In the genomic region with DNA sequence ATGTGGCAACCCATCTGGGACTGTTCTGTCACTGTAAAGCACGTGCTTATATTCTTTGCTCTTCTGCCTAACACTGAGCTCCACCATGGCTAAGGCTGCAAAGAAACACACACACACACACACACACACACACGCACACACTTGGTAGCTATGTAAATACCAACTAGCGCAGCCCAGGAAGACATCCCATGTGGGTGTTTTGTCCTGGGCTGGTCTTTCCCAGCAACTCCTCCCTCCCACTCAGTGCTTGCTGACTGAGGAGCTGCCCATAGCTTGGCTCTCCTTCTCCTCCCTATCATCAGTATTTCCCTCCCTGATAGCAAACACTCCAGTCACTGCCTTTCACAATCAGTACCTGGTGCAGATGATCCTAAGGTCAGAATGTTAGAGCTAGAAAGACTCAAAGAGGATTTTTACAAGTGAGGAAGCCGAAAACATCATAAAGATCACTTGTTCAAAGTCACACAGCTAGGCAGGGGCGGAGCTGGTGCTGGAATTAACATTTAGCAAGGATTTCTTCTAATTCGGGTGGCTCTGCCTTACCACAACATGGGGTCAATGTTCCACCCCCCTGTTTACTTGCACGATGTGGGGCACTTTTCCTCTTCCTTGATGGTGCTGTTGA, we compare ENCODE assay signal across 1 cellular context.
A peak's percentile ranks its signal among the peaks of the same experiment; 100 is the strongest.
TF ChIP-seq lines count a peak whose summit lies in the region.

No MANE protein-coding gene starts in this region.

TF ChIP-seq in HepG2, 621 proteins besides CTCF, POLR2A, EP300 and RAD21 (continued from another document):
- TF ChIP-seq, protein P1, sequence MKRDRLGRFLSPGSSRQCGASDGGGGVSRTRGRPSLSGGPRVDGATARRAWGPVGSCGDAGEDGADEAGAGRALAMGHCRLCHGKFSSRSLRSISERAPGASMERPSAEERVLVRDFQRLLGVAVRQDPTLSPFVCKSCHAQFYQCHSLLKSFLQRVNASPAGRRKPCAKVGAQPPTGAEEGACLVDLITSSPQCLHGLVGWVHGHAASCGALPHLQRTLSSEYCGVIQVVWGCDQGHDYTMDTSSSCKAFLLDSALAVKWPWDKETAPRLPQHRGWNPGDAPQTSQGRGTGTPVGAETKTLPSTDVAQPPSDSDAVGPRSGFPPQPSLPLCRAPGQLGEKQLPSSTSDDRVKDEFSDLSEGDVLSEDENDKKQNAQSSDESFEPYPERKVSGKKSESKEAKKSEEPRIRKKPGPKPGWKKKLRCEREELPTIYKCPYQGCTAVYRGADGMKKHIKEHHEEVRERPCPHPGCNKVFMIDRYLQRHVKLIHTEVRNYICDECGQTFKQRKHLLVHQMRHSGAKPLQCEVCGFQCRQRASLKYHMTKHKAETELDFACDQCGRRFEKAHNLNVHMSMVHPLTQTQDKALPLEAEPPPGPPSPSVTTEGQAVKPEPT (CRISPR knock-in tag; IDR thresholded peaks at IDR 0.05; ENCODE audit: low read depth) = 0 out of 2 replicates have a peak, but pooled peaks have one; percentile 31
- TF ChIP-seq FOXO1 (CRISPR knock-in tag; IDR thresholded peaks at IDR 0.05) = 0 out of 2 replicates have a peak, but pooled peaks have one; percentile 16
- no peak for TF ChIP-seq SMAD1 (CRISPR knock-in tag; IDR thresholded peaks at IDR 0.05; ENCODE audit: borderline replicate concordance, low read depth)
- no peak for TF ChIP-seq ZNF33B (CRISPR knock-in tag; IDR thresholded peaks at IDR 0.05)
- TF ChIP-seq FOXA3 (CRISPR knock-in tag; IDR thresholded peaks at IDR 0.05) = peak; percentile 97
- TF ChIP-seq ZNF331 (CRISPR knock-in tag; IDR thresholded peaks at IDR 0.05) = 0 out of 2 replicates have a peak, but pooled peaks have one; percentile 30
- 0 out of 2 replicates have a peak, but pooled peaks have one; percentile 40 for TF ChIP-seq TARDBP (CRISPR knock-in tag; IDR thresholded peaks at IDR 0.05)
- no peak for TF ChIP-seq HHEX (CRISPR knock-in tag; IDR thresholded peaks at IDR 0.05)
- peak; percentile 8 for TF ChIP-seq TEAD3 (CRISPR knock-in tag; optimal IDR thresholded peaks at IDR 0.05; ENCODE audit: borderline replicate concordance)
- no peak for TF ChIP-seq ZNF17 (CRISPR knock-in tag; IDR thresholded peaks at IDR 0.05)
- 0 out of 2 replicates have a peak, but pooled peaks have one; percentile 36 for TF ChIP-seq JUN (CRISPR knock-in tag; IDR thresholded peaks at IDR 0.05)
- TF ChIP-seq, protein P2, sequence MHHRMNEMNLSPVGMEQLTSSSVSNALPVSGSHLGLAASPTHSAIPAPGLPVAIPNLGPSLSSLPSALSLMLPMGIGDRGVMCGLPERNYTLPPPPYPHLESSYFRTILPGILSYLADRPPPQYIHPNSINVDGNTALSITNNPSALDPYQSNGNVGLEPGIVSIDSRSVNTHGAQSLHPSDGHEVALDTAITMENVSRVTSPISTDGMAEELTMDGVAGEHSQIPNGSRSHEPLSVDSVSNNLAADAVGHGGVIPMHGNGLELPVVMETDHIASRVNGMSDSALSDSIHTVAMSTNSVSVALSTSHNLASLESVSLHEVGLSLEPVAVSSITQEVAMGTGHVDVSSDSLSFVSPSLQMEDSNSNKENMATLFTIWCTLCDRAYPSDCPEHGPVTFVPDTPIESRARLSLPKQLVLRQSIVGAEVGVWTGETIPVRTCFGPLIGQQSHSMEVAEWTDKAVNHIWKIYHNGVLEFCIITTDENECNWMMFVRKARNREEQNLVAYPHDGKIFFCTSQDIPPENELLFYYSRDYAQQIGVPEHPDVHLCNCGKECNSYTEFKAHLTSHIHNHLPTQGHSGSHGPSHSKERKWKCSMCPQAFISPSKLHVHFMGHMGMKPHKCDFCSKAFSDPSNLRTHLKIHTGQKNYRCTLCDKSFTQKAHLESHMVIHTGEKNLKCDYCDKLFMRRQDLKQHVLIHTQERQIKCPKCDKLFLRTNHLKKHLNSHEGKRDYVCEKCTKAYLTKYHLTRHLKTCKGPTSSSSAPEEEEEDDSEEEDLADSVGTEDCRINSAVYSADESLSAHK (CRISPR knock-in tag; IDR thresholded peaks at IDR 0.05; ENCODE audit: borderline replicate concordance) = no peak
- TF ChIP-seq ZNF644 (CRISPR knock-in tag; IDR thresholded peaks at IDR 0.05; ENCODE audit: low read depth) = 0 out of 2 replicates have a peak, but pooled peaks have one; percentile 22
- 0 out of 2 replicates have a peak, but pooled peaks have one; percentile 51 for TF ChIP-seq ZNF556 (CRISPR knock-in tag; IDR thresholded peaks at IDR 0.05; ENCODE audit: borderline replicate concordance)
- TF ChIP-seq GFI1 (CRISPR knock-in tag; IDR thresholded peaks at IDR 0.05; ENCODE audit: borderline replicate concordance) = 0 out of 2 replicates have a peak, but pooled peaks have one; percentile 33
- TF ChIP-seq, protein P3, sequence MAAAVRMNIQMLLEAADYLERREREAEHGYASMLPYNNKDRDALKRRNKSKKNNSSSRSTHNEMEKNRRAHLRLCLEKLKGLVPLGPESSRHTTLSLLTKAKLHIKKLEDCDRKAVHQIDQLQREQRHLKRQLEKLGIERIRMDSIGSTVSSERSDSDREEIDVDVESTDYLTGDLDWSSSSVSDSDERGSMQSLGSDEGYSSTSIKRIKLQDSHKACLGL (CRISPR knock-in tag; IDR thresholded peaks at IDR 0.05) = no peak
- TF ChIP-seq, protein P4, sequence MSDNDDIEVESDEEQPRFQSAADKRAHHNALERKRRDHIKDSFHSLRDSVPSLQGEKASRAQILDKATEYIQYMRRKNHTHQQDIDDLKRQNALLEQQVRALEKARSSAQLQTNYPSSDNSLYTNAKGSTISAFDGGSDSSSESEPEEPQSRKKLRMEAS (IDR thresholded peaks at IDR 0.05) = peak; percentile 50; the same call in 1 of the 2 replicates
- peak; percentile 49; the same call in 1 of the 2 replicates for TF ChIP-seq REPIN1 (CRISPR knock-in tag; IDR thresholded peaks at IDR 0.05; ENCODE audit: borderline replicate concordance, low read depth)
- peak; percentile 50; the same call in 1 of the 2 replicates for TF ChIP-seq ZNF263 (CRISPR knock-in tag; IDR thresholded peaks at IDR 0.05)
- peak; percentile 64; the same call in 1 of the 2 replicates for TF ChIP-seq ZNF160 (CRISPR knock-in tag; IDR thresholded peaks at IDR 0.05)
- TF ChIP-seq POGZ (CRISPR knock-in tag; IDR thresholded peaks at IDR 0.05) = peak; percentile 53
- TF ChIP-seq IKZF4 (CRISPR knock-in tag; IDR thresholded peaks at IDR 0.05; ENCODE audit: borderline replicate concordance, low read depth, not compliant biosample characterization) = no peak
- 0 out of 2 replicates have a peak, but pooled peaks have one; percentile 31 for TF ChIP-seq TBX2 (CRISPR knock-in tag; IDR thresholded peaks at IDR 0.05; ENCODE audit: borderline replicate concordance)
- TF ChIP-seq ZNF782 (CRISPR knock-in tag; IDR thresholded peaks at IDR 0.05; ENCODE audit: borderline replicate concordance) = 0 out of 2 replicates have a peak, but pooled peaks have one; percentile 30
- TF ChIP-seq SOX13 (IDR thresholded peaks at IDR 0.05) = no peak
- TF ChIP-seq SOX13 (CRISPR knock-in tag; conservative IDR thresholded peaks at IDR 0.05 in 1 of 2, IDR thresholded peaks at IDR 0.05 in 1 of 2) = 0 out of 4 replicates have a peak, but pooled peaks of 1 of the 2 experiments have one; percentile 21
- TF ChIP-seq, protein P5, sequence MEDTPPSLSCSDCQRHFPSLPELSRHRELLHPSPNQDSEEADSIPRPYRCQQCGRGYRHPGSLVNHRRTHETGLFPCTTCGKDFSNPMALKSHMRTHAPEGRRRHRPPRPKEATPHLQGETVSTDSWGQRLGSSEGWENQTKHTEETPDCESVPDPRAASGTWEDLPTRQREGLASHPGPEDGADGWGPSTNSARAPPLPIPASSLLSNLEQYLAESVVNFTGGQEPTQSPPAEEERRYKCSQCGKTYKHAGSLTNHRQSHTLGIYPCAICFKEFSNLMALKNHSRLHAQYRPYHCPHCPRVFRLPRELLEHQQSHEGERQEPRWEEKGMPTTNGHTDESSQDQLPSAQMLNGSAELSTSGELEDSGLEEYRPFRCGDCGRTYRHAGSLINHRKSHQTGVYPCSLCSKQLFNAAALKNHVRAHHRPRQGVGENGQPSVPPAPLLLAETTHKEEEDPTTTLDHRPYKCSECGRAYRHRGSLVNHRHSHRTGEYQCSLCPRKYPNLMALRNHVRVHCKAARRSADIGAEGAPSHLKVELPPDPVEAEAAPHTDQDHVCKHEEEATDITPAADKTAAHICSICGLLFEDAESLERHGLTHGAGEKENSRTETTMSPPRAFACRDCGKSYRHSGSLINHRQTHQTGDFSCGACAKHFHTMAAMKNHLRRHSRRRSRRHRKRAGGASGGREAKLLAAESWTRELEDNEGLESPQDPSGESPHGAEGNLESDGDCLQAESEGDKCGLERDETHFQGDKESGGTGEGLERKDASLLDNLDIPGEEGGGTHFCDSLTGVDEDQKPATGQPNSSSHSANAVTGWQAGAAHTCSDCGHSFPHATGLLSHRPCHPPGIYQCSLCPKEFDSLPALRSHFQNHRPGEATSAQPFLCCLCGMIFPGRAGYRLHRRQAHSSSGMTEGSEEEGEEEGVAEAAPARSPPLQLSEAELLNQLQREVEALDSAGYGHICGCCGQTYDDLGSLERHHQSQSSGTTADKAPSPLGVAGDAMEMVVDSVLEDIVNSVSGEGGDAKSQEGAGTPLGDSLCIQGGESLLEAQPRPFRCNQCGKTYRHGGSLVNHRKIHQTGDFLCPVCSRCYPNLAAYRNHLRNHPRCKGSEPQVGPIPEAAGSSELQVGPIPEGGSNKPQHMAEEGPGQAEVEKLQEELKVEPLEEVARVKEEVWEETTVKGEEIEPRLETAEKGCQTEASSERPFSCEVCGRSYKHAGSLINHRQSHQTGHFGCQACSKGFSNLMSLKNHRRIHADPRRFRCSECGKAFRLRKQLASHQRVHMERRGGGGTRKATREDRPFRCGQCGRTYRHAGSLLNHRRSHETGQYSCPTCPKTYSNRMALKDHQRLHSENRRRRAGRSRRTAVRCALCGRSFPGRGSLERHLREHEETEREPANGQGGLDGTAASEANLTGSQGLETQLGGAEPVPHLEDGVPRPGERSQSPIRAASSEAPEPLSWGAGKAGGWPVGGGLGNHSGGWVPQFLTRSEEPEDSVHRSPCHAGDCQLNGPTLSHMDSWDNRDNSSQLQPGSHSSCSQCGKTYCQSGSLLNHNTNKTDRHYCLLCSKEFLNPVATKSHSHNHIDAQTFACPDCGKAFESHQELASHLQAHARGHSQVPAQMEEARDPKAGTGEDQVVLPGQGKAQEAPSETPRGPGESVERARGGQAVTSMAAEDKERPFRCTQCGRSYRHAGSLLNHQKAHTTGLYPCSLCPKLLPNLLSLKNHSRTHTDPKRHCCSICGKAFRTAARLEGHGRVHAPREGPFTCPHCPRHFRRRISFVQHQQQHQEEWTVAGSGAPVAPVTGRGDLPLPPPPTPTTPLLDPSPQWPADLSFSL (CRISPR knock-in tag; IDR thresholded peaks at IDR 0.05) = peak; percentile 40; the same call in 1 of the 2 replicates
- TF ChIP-seq ZNF124 (CRISPR knock-in tag; IDR thresholded peaks at IDR 0.05) = no peak
- peak; percentile 23; the same call in 1 of the 2 replicates for TF ChIP-seq SOX5 (CRISPR knock-in tag; IDR thresholded peaks at IDR 0.05; ENCODE audit: borderline replicate concordance)
- TF ChIP-seq, protein P6, sequence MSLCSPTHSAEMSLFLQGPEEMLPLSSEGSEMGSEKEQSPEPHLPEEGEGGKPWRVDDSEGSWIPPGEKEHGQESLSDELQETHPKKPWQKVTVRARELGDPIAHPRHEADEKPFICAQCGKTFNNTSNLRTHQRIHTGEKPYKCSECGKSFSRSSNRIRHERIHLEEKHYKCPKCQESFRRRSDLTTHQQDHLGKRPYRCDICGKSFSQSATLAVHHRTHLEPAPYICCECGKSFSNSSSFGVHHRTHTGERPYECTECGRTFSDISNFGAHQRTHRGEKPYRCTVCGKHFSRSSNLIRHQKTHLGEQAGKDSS (CRISPR knock-in tag; IDR thresholded peaks at IDR 0.05; ENCODE audit: borderline replicate concordance, low read depth) = peak; percentile 72
